1 cellular context compared by ENCODE assay signal in the genomic region with DNA sequence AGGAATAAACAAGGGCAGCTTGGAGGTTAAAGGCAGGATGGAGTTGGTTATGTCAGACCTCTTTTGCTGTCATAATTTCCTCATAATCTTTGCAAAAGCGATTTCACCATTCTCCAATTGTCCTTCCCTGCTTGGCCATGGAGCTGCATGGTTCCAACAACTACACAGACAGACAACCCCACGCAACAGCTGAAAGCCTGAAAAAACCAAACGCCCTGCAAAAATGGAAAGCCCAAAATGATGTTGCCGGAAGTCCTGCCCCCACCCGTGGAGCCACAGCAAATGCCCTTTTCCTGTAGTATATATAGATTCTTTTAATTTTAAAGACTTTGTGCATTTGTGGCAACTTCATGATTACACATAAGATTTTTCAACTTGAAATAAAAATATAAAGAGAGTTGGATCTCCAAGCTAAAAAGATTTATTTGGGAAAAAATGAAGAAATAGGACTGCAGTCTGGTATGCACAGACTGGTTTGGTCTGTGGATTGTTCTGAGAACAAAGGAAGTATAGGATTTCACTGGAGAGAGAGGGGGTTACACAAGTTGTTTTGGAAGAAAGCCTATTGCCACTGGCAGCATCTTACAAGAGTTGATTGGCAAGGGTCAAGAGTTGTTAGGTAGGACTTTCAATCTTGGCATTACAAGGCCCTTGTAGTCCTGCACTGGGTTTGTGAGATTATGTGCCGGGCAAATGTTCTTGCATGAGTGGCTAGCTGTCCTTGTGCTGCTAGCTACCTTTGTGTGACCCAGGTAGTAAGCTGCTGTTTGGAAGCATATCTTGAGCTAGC.
TF ChIP-seq lines count a peak whose summit lies in the region.

No MANE protein-coding gene starts in this region.

TF ChIP-seq in H1, 55 proteins besides CTCF, POLR2A, EP300 and RAD21 (continued from another document):
- no peak for TF ChIP-seq SP4 (IDR thresholded peaks at IDR 0.05; ENCODE audit: low read length)
- TF ChIP-seq KDM5A (IDR thresholded peaks at IDR 0.05; ENCODE audit: low read length) = no peak
- no peak for TF ChIP-seq TEAD4 (IDR thresholded peaks at IDR 0.05; ENCODE audit: low read depth, low read length)
